Comparison of ENCODE assay signal across 8 cellular contexts in genomic region chr7:65750511-65751344, GRCh38.
DNase-seq lines count a peak whose midpoint lies in the region; ATAC-seq and TF ChIP-seq lines count a peak whose summit lies in the region.

No MANE protein-coding gene starts in this region.

- peaks cover 9% of the 10 kb centered on the region for H3K4me1 ChIP-seq in CD8-positive, alpha-beta memory T cell (ENCODE audit: insufficient read depth, low read length)
- H3K4me1 ChIP-seq in duodenal mucosa (ENCODE audit: control insufficient read depth in 1 of 2, insufficient read depth in 2 of 2, low read length in 2 of 2) (peaks cover 5 to 12% of the 10 kb centered on the region in 2 donors), lower lobe of right lung (peaks cover 17% of the 10 kb centered on the region)

- no peaks in the 10 kb centered on the region for H3K27me3 ChIP-seq in CD8-positive, alpha-beta memory T cell (ENCODE audit: insufficient read depth, low read length, poor library complexity, severe bottlenecking)
- H3K27me3 ChIP-seq in HL-60 (ENCODE audit: insufficient read depth, poor library complexity, severe bottlenecking): no peaks in the 10 kb centered on the region
- no peaks in the 10 kb centered on the region for H3K27me3 ChIP-seq in duodenal mucosa (ENCODE audit: control insufficient read depth in 1 of 2, insufficient read depth in 2 of 2, low read length in 2 of 2)
- H3K27me3 ChIP-seq in lower lobe of right lung (ENCODE audit: low read depth): no peaks in the 10 kb centered on the region

- intact Hi-C loops in lower lobe of right lung (cut with DNase I): no loop called here

- POLR2A ChIA-PET in CD8-positive, alpha-beta memory T cell (lab: Charles Lee): interaction anchor here (0.7 to 1.2 kb wide), 3 partner anchors 20 to 1517 kb away, joined by 3 to 5 read pairs (median 4); no protein-coding TSS in a partner anchor
- POLR2A ChIA-PET in activated CD4-positive, alpha-beta memory T cell treated with anti-CD3 and anti-CD28 coated beads, Interleukin-2, amount 10 ng/mL, durations not matched to agents 7 days and 5 days (lab: Charles Lee): interaction anchor here (0.6 to 2.6 kb wide), 9 partner anchors 12 to 377 kb away, joined by 3 to 20 read pairs (median 4); partner anchors contain the start of genes GUSB and ZNF92

- H3K36me3 ChIP-seq in CD8-positive, alpha-beta memory T cell (ENCODE audit: insufficient read depth, low read length): peaks cover 3% of the 10 kb centered on the region
- no peaks in the 10 kb centered on the region for H3K36me3 ChIP-seq in duodenal mucosa (ENCODE audit: control insufficient read depth in 1 of 2, insufficient read depth in 2 of 2, low read length in 2 of 2)
- peaks cover 25% of the 10 kb centered on the region for H3K36me3 ChIP-seq in lower lobe of right lung

- H3K27ac ChIP-seq in CD8-positive, alpha-beta memory T cell (ENCODE audit: low read depth, low read length): peak overlapping the region; percentile 81
- peak overlapping the region; percentile 89 for H3K27ac ChIP-seq in HL-60 (replicated peaks)
- peak overlapping the region; percentile 53 for H3K27ac ChIP-seq in duodenal mucosa (ENCODE audit: low read depth, low read length)
- H3K27ac ChIP-seq in lower lobe of right lung: peak overlapping the region; percentile 92

- H3K9me3 ChIP-seq in CD8-positive, alpha-beta memory T cell (ENCODE audit: low read length): no peaks in the 10 kb centered on the region
- H3K9me3 ChIP-seq in duodenal mucosa (ENCODE audit: control insufficient read depth in 1 of 2, low read length in 2 of 2) (no peaks in the 10 kb centered on the region), lower lobe of right lung (no peaks in the 10 kb centered on the region)

- H3K4me3 ChIP-seq in CD8-positive, alpha-beta memory T cell (ENCODE audit: low read length): peak overlapping the region; percentile 96
- H3K4me3 ChIP-seq in HL-60 (replicated peaks; ENCODE audit: insufficient read depth, low read length) (peak overlapping the region; percentile 83), duodenal mucosa (ENCODE audit: low read depth in 1 of 2, low read length in 2 of 2) (peak overlapping the region; percentile 88 to 100), lower lobe of right lung (peak overlapping the region; percentile 80)

- DNase-seq in CD8-positive, alpha-beta memory T cell: peak; percentile 84 to 87 (median 85)
- DNase-seq in HL-60 (ENCODE audit: low read depth in 1 of 2, low spot score in 1 of 2): peak; percentile 84 to 90
- peak; percentile 46 for DNase-seq in NCI-H82 treated with DMSO at 0.1 percent for 48 hours (lab: John Stamatoyannopoulos, UW; ENCODE audit: unreplicated experiment)
- DNase-seq in activated CD4-positive, alpha-beta memory T cell treated with anti-CD3 and anti-CD28 coated beads, Interleukin-2, amount 10 ng/mL, durations not matched to agents 7 days and 5 days: peak; percentile 92
- DNase-seq in lower lobe of right lung: peak; percentile 96
- DNase-seq in stimulated activated CD4-positive, alpha-beta T cell treated with anti-CD3 and anti-CD28 coated beads, TNF-alpha, amount 100 ng/mL, for 1 hour (ENCODE audit: low read depth in 3 of 3, low spot score in 1 of 3): peak; percentile 57 to 79 (median 69)

- H3K9ac ChIP-seq in duodenal mucosa (ENCODE audit: low read depth in 1 of 2, low read length in 2 of 2): peak overlapping the region; percentile 86 to 94

- H3K27ac Mint-ChIP-seq in CD8-positive, alpha-beta memory T cell: peak overlapping the region; percentile 81 to 98 (median 96)
- peak overlapping the region; percentile 81 for H3K27ac Mint-ChIP-seq in activated CD4-positive, alpha-beta memory T cell treated with anti-CD3 and anti-CD28 coated beads, Interleukin-2, amount 10 ng/mL, durations not matched to agents 7 days and 5 days

- H3K9me3 Mint-ChIP-seq in CD8-positive, alpha-beta memory T cell: no peaks in the 10 kb centered on the region
- no peaks in the 10 kb centered on the region for H3K9me3 Mint-ChIP-seq in activated CD4-positive, alpha-beta memory T cell treated with anti-CD3 and anti-CD28 coated beads, Interleukin-2, amount 10 ng/mL, durations not matched to agents 7 days and 5 days

- peak overlapping the region; percentile 87 to 100 (median 94) for H3K4me3 Mint-ChIP-seq in CD8-positive, alpha-beta memory T cell
- H3K4me3 Mint-ChIP-seq in activated CD4-positive, alpha-beta memory T cell treated with anti-CD3 and anti-CD28 coated beads, Interleukin-2, amount 10 ng/mL, durations not matched to agents 7 days and 5 days: peak overlapping the region; percentile 92

- peaks cover 11 to 39% (median 20%) of the 10 kb centered on the region in 3 donors for H3K4me1 Mint-ChIP-seq in CD8-positive, alpha-beta memory T cell
- peaks cover 37% of the 10 kb centered on the region for H3K4me1 Mint-ChIP-seq in activated CD4-positive, alpha-beta memory T cell treated with anti-CD3 and anti-CD28 coated beads, Interleukin-2, amount 10 ng/mL, durations not matched to agents 7 days and 5 days

- H3K36me3 Mint-ChIP-seq in CD8-positive, alpha-beta memory T cell: peaks cover 0 to 39% (median 0%) of the 10 kb centered on the region in 3 donors
- H3K36me3 Mint-ChIP-seq in activated CD4-positive, alpha-beta memory T cell treated with anti-CD3 and anti-CD28 coated beads, Interleukin-2, amount 10 ng/mL, durations not matched to agents 7 days and 5 days (ENCODE audit: low read depth): peaks cover 28% of the 10 kb centered on the region

- ATAC-seq in GM19467 (IDR thresholded peaks at IDR 0.05; ENCODE audit: unreplicated experiment) (peak; percentile 99), lower lobe of right lung (peak; percentile 100)

- no peak for TF ChIP-seq CTCF in HL-60 (IDR thresholded peaks at IDR 0.05; ENCODE audit: insufficient read depth, low read length)
- TF ChIP-seq CTCF in lower lobe of right lung (IDR thresholded peaks at IDR 0.05): peak; percentile 37

- CTCF ChIA-PET in CD8-positive, alpha-beta memory T cell (lab: Charles Lee): interaction anchor here (1.3 kb wide), 1 partner anchor 20 kb away, joined by 6 read pairs; no protein-coding TSS in a partner anchor
- CTCF ChIA-PET in activated CD4-positive, alpha-beta memory T cell treated with anti-CD3 and anti-CD28 coated beads, Interleukin-2, amount 10 ng/mL, durations not matched to agents 7 days and 5 days (lab: Charles Lee): interaction anchor here (0.6 to 1.1 kb wide), 3 partner anchors 20 to 398 kb away, joined by 3 to 5 read pairs (median 5); no protein-coding TSS in a partner anchor

- no peaks in the 10 kb centered on the region for H3K27me3 Mint-ChIP-seq in CD8-positive, alpha-beta memory T cell
- no peaks in the 10 kb centered on the region for H3K27me3 Mint-ChIP-seq in activated CD4-positive, alpha-beta memory T cell treated with anti-CD3 and anti-CD28 coated beads, Interleukin-2, amount 10 ng/mL, durations not matched to agents 7 days and 5 days

Comparison
In these comparisons a context has a peak if more than half of its experiments do, and no peak if none do; other contexts are left out.
1. Peak in every context shown above with its lines: DNase-seq, ATAC-seq, H3K4me3 ChIP-seq and H3K27ac ChIP-seq.
2. DNase-seq: peak in every context shown above with its lines; median percentile 96 in lower lobe of right lung; 92 in activated CD4-positive, alpha-beta memory T cell treated with anti-CD3 and anti-CD28 coated beads, Interleukin-2, amount 10 ng/mL, durations not matched to agents 7 days and 5 days; 87 in HL-60; 85 in CD8-positive, alpha-beta memory T cell; 69 in stimulated activated CD4-positive, alpha-beta T cell treated with anti-CD3 and anti-CD28 coated beads, TNF-alpha, amount 100 ng/mL, for 1 hour; 46 in NCI-H82 treated with DMSO at 0.1 percent for 48 hours.